In genomic region chr6:150636808-150637207, GRCh38 we compare ENCODE assay signal across 22 cellular contexts. TPM values are rescaled to one million over a fixed set of nuclear protein-coding genes. Genes with fewer than 3 reads are reported as not detected.
DNase-seq lines count a peak whose midpoint lies in the region; ATAC-seq and TF ChIP-seq lines count a peak whose summit lies in the region.
"Had no signal": no experiment of that assay in that cellular context is flagged by ENCODE, and none has a peak within 500 bp of the region (broad histone marks: within the 10 kb centered on the region; RNA-seq: fewer than 3 reads in every experiment).

No MANE protein-coding gene starts in this region.

- intact Hi-C loops in Caco-2 (cut with micrococcal nuclease; ENCODE audit: unreplicated experiment): loop anchor here (2.0 kb wide), 1 partner anchor 50 kb away; no protein-coding TSS in a partner anchor

- no peaks in the 10 kb centered on the region for H3K9me3 ChIP-seq in Caco-2
- H3K9me3 ChIP-seq: BLaER1 treated with 17β-estradiol and CSF1 and Interleukin-3, amounts not matched to agents 10 nM and 100 nM; MG63; right atrium auricular region had no signal

- peaks cover 73% of the 10 kb centered on the region for H3K4me1 Mint-ChIP-seq in Caco-2 (ENCODE audit: low read depth, unreplicated experiment)
- H3K4me1 Mint-ChIP-seq in central memory CD8-positive, alpha-beta T cell: peaks cover 67% of the 10 kb centered on the region

- H3K36me3 Mint-ChIP-seq in Caco-2 (ENCODE audit: insufficient read depth, unreplicated experiment): peaks cover 5% of the 10 kb centered on the region
- H3K36me3 Mint-ChIP-seq in central memory CD8-positive, alpha-beta T cell (ENCODE audit: insufficient read depth): peaks cover 8% of the 10 kb centered on the region
- H3K36me3 Mint-ChIP-seq: activated naive CD8-positive, alpha-beta T cell treated with anti-CD3 and anti-CD28 coated beads, Interleukin-2, amount 10 ng/mL, durations not matched to agents 7 days and 5 days; T-cell had no signal

- H3K27ac Mint-ChIP-seq in Caco-2 (ENCODE audit: unreplicated experiment): peak overlapping the region; percentile 55
- H3K27ac Mint-ChIP-seq in central memory CD8-positive, alpha-beta T cell (ENCODE audit: low read depth): peak overlapping the region; percentile 73
- H3K27ac Mint-ChIP-seq: activated naive CD8-positive, alpha-beta T cell treated with anti-CD3 and anti-CD28 coated beads, Interleukin-2, amount 10 ng/mL, durations not matched to agents 7 days and 5 days; activated T-helper 2 cell treated with anti-CD3 and anti-CD28 coated beads, Interferon-gamma antibody, Interleukin-2, Interleukin-4, amounts not matched to agents 10 μg/mL and 5 μg/mL and 100 μg/mL, durations not matched to agents 14 hours and 24 hours and 36 hours had no signal

- no peak for TF ChIP-seq CTCF in Caco-2 (IDR thresholded peaks at IDR 0.05; ENCODE audit: insufficient read depth in 1 of 2, low read depth in 1 of 2, low read length in 1 of 2, severe bottlenecking in 1 of 2, unreplicated experiment in 1 of 2)

- H3K4me3 Mint-ChIP-seq in Caco-2 (ENCODE audit: unreplicated experiment): no peak overlapping the region
- H3K4me3 Mint-ChIP-seq in central memory CD8-positive, alpha-beta T cell: peak overlapping the region; percentile 94
- H3K4me3 Mint-ChIP-seq: activated naive CD8-positive, alpha-beta T cell treated with anti-CD3 and anti-CD28 coated beads, Interleukin-2, amount 10 ng/mL, durations not matched to agents 7 days and 5 days had no signal

- CTCF ChIA-PET in Caco-2 (lab: Charles Lee): interaction anchor here (0.5 to 0.6 kb wide), 2 partner anchors 218 to 582 kb away, joined by 3 to 5 read pairs; no protein-coding TSS in a partner anchor

- H3K4me3 ChIP-seq in Caco-2 (ENCODE audit: low read depth, low read length): no peak overlapping the region
- H3K4me3 ChIP-seq: BLaER1 treated with 17β-estradiol and CSF1 and Interleukin-3, amounts not matched to agents 10 nM and 100 nM; MG63; right atrium auricular region had no signal

- no peaks in the 10 kb centered on the region for H3K27me3 ChIP-seq in Caco-2 (replicated peaks; ENCODE audit: control insufficient read depth, insufficient read depth, low read length)
- H3K27me3 ChIP-seq: MG63, right atrium auricular region had no signal

- no peaks in the 10 kb centered on the region for H3K27me3 Mint-ChIP-seq in Caco-2 (ENCODE audit: insufficient read depth, unreplicated experiment)
- no peaks in the 10 kb centered on the region for H3K27me3 Mint-ChIP-seq in central memory CD8-positive, alpha-beta T cell

- no peak for DNase-seq in Caco-2
- DNase-seq in central memory CD8-positive, alpha-beta T cell (ENCODE audit: low spot score in 2 of 2): no peak
- no peak for DNase-seq in substantia nigra (lab: John Stamatoyannopoulos, UW)
- DNase-seq: activated CD4-positive, alpha-beta T cell treated with anti-CD3 and anti-CD28 coated beads for 48 hours; activated naive CD8-positive, alpha-beta T cell treated with anti-CD3 and anti-CD28 coated beads, Interleukin-2, amount 10 ng/mL, durations not matched to agents 7 days and 5 days; IMR-90; mammary epithelial cell; MG63; NCI-H1436; OCI-M1; SHP77 treated with DMSO at 0.1 percent for 48 hours; stimulated activated CD4-positive, alpha-beta T cell treated with anti-CD3 and anti-CD28 coated beads, Interleukin-12 subunit alpha, Interleukin-12 subunit beta, amount 100 ng/mL, for 4 hours; T-cell had no signal

- POLR2A ChIA-PET in Caco-2 (lab: Charles Lee): no interaction called here

- no peaks in the 10 kb centered on the region for H3K9me3 Mint-ChIP-seq in Caco-2 (ENCODE audit: unreplicated experiment)
- peaks cover 5% of the 10 kb centered on the region for H3K9me3 Mint-ChIP-seq in central memory CD8-positive, alpha-beta T cell
- H3K9me3 Mint-ChIP-seq: activated naive CD8-positive, alpha-beta T cell treated with anti-CD3 and anti-CD28 coated beads, Interleukin-2, amount 10 ng/mL, durations not matched to agents 7 days and 5 days; activated T-helper 2 cell treated with anti-CD3 and anti-CD28 coated beads, Interferon-gamma antibody, Interleukin-2, Interleukin-4, amounts not matched to agents 10 μg/mL and 5 μg/mL and 100 μg/mL, durations not matched to agents 14 hours and 24 hours and 36 hours; T-cell had no signal

- peak; percentile 42 for ATAC-seq in GM19463 (IDR thresholded peaks at IDR 0.05; ENCODE audit: unreplicated experiment)
- peak; percentile 26 for ATAC-seq in HG03460 (IDR thresholded peaks at IDR 0.05; ENCODE audit: unreplicated experiment)
- ATAC-seq in central memory CD8-positive, alpha-beta T cell (replicated peaks; ENCODE audit: extremely low read depth, poor library complexity, severe bottlenecking): no peak
- no peak for ATAC-seq in GM21528 (IDR thresholded peaks at IDR 0.05; ENCODE audit: low FRiP score, unreplicated experiment)
- no peak for ATAC-seq in HG03097 (IDR thresholded peaks at IDR 0.05; ENCODE audit: low FRiP score, unreplicated experiment)
- ATAC-seq in GM18498 (IDR thresholded peaks at IDR 0.05; ENCODE audit: unreplicated experiment): no peak

- no peak overlapping the region for H3K27ac ChIP-seq in substantia nigra (ENCODE audit: low read depth, low read length, poor library complexity, severe bottlenecking)
- H3K27ac ChIP-seq: BLaER1 treated with 17β-estradiol and CSF1 and Interleukin-3, amounts not matched to agents 10 nM and 100 nM; right atrium auricular region had no signal

- H3K4me1 ChIP-seq in Caco-2: peaks cover 84% of the 10 kb centered on the region

- BruUV-seq in Caco-2 (replicated peaks; lab: Mats Ljungman, UMichigan): no TSS peak

- peaks cover 1% of the 10 kb centered on the region; the same call in 1 of the 2 replicates for H3K36me3 ChIP-seq in Caco-2 (ENCODE audit: control insufficient read depth, insufficient read depth, low read length)
- H3K36me3 ChIP-seq: BLaER1 treated with 17β-estradiol and CSF1 and Interleukin-3, amounts not matched to agents 10 nM and 100 nM; MG63; right atrium auricular region had no signal

RNA-seq across cellular contexts. Expression of gene PLEKHG1, which starts 37.1 kb away (rescaled TPM):
- total RNA-seq in Caco-2 (2022): 32.8 and 35.0 TPM in 2 replicates
- total RNA-seq: myocyte had no signal

Comparison
In these comparisons a context has a peak if more than half of its experiments do, and no peak if none do; other contexts are left out.
1. ATAC-seq: peak in GM19463 (single experiment) and HG03460 (single experiment); none in central memory CD8-positive, alpha-beta T cell (single experiment), GM21528 (single experiment), HG03097 (single experiment) and GM18498 (single experiment).